ENCODE assay signal across 15 cellular contexts in the genomic region with DNA sequence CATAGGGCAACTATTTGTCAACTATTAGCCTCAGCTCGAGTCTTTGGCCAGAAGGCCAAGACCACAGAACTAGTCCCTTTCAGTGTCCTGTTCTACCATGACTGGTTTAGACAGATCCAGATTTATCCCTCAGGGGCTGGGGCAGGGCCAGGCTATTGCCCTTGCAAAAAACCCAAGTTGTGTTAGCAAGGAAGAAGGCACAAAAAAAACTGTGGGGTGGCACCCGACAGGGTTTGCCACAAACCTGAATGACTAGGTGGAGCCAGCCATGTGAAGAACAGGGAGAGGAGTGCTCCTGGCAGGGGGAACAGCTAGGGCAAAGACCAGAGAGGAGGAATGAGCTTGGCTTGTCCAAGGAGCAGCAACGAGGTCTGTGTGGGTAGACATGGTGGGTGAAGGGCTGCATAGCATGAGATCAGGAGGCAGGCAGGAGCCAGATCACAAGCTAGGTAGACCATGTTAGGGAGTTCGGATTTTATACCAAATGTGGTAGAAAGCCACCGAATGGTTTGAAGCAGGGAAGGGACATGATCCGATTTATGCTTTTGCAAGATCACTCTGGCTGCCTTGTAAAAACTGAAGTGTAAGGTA. TPM values are rescaled to one million over a fixed set of nuclear protein-coding genes. Genes with fewer than 3 reads are reported as not detected.
"Had no signal": no experiment of that assay in that cellular context is flagged by ENCODE, and none has a peak within 500 bp of the region (broad histone marks: within the 10 kb centered on the region; RNA-seq: fewer than 3 reads in every experiment).

No MANE protein-coding gene starts in this region.

- H3K4me2 ChIP-seq: neural progenitor cell had no signal

- DNase-seq: activated CD4-positive, alpha-beta T cell treated with anti-CD3 and anti-CD28 coated beads, Interleukin-2, amount 50 U/mL, for 4 hours; activated naive CD8-positive, alpha-beta T cell treated with anti-CD3 and anti-CD28 coated beads, Interleukin-2, amount 10 ng/mL, durations not matched to agents 7 days and 5 days; activated T-cell treated with anti-CD3 and anti-CD28 coated beads, Interleukin-2, amount 50 U/mL, for 24 hours; aorta; ovary; SHP77 had no signal

- H3K4me3 Mint-ChIP-seq: activated naive CD8-positive, alpha-beta T cell treated with anti-CD3 and anti-CD28 coated beads, Interleukin-2, amount 10 ng/mL, durations not matched to agents 7 days and 5 days; activated T-cell treated with anti-CD3 and anti-CD28 coated beads, Interleukin-2, amount 50 U/mL, for 24 hours had no signal

- H3K4me3 ChIP-seq: cardiac muscle cell, neural progenitor cell, ovary, stomach had no signal

- H3K9me3 ChIP-seq: ovary, stomach had no signal

- H3K27ac ChIP-seq: cardiac muscle cell, neural progenitor cell, ovary had no signal

- H3K27me3 ChIP-seq: cardiac muscle cell, neural progenitor cell, ovary, stomach had no signal

- H3K36me3 Mint-ChIP-seq: activated naive CD8-positive, alpha-beta T cell treated with anti-CD3 and anti-CD28 coated beads, Interleukin-2, amount 10 ng/mL, durations not matched to agents 7 days and 5 days; neural progenitor cell had no signal

- H3K27ac Mint-ChIP-seq: activated naive CD8-positive, alpha-beta T cell treated with anti-CD3 and anti-CD28 coated beads, Interleukin-2, amount 10 ng/mL, durations not matched to agents 7 days and 5 days; activated T-cell treated with anti-CD3 and anti-CD28 coated beads, Interleukin-2, amount 50 U/mL, for 24 hours had no signal

- FAIRE-seq: islet of Langerhans had no signal

- H3K9ac ChIP-seq: neural progenitor cell had no signal

- H3K36me3 ChIP-seq: cardiac muscle cell, neural progenitor cell, ovary, stomach had no signal

- H3K9me3 Mint-ChIP-seq: activated naive CD8-positive, alpha-beta T cell treated with anti-CD3 and anti-CD28 coated beads, Interleukin-2, amount 10 ng/mL, durations not matched to agents 7 days and 5 days; activated T-cell treated with anti-CD3 and anti-CD28 coated beads, Interleukin-2, amount 50 U/mL, for 24 hours; neural progenitor cell had no signal

RNA-seq across cellular contexts. Expression of a gene that starts 4.3 kb away (rescaled TPM):
- total RNA-seq: activated naive CD8-positive, alpha-beta T cell treated with anti-CD3 and anti-CD28 coated beads, Interleukin-2, amount 10 ng/mL, durations not matched to agents 7 days and 5 days; cardiac muscle cell; endothelial cell of umbilical vein; liver; mesenteric fat pad; T-helper 2 cell treated with Interferon-gamma antibody and Interleukin-4, amounts not matched to agents 100 ng/mL and 5 ng/mL, for 36 hours had no signal
- polyA plus RNA-seq: aorta, endothelial cell of umbilical vein, liver, thymus had no signal
